28 cellular contexts compared by ENCODE assay signal in the genomic region with DNA sequence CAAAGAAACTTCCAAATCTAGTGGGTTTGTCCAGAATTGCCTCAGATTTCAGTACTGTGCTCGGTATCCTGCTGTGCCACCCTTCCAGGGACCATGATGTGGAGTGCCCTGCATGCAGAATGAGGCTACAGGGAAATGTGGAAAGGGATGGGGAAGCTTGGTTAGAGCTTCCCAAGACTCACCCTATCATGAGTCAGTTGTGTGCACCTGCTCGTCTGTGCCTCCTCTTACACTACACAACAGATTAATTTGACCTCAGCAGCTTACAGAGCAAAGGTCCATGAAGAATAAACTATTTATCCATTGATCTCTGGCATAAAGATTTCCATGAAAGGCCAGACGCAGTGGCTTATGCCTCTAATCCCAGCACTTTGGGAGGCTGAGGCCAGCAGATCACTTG.
"Had no signal": no experiment of that assay in that cellular context is flagged by ENCODE, and none has a peak within 500 bp of the region (broad histone marks: within the 10 kb centered on the region; RNA-seq: fewer than 3 reads in every experiment).

No MANE protein-coding gene starts in this region.

- ATAC-seq: activated naive CD8-positive, alpha-beta T cell treated with anti-CD3 and anti-CD28 coated beads, Interleukin-2, amount 50 U/mL, for 24 hours; activated T-cell treated with anti-CD3 and anti-CD28 coated beads, Interleukin-2, amount 50 U/mL, for 4 hours; activated T-helper 17 cell treated with anti-CD3 and anti-CD28 coated beads, Interleukin-2, amount 50 U/mL, for 72 hours; body of pancreas; effector memory CD8-positive, alpha-beta T cell; foreskin keratinocyte; gastrocnemius medialis; WTC11 had no signal

- H3K36me3 ChIP-seq: adrenal gland, esophagus muscularis mucosa, gastrocnemius medialis had no signal

- H3K4me1 ChIP-seq: adrenal gland, body of pancreas, esophagus muscularis mucosa, foreskin keratinocyte had no signal

- H3K4me3 Mint-ChIP-seq: activated CD8-positive, alpha-beta T cell treated with anti-CD3 and anti-CD28 coated beads for 36 hours; activated naive CD4-positive, alpha-beta T cell treated with anti-CD3 and anti-CD28 coated beads for 36 hours; activated naive CD4-positive, alpha-beta T cell treated with anti-CD3 and anti-CD28 coated beads, Interleukin-2, amount 50 U/mL, for 24 hours; activated naive CD8-positive, alpha-beta T cell treated with anti-CD3 and anti-CD28 coated beads for 36 hours; activated naive CD8-positive, alpha-beta T cell treated with anti-CD3 and anti-CD28 coated beads, Interleukin-2, amount 50 U/mL, for 24 hours; activated T-cell treated with anti-CD3 and anti-CD28 coated beads, Interleukin-2, amount 50 U/mL, for 4 hours; effector memory CD8-positive, alpha-beta T cell; WTC11 had no signal

- H3K27ac ChIP-seq: adrenal gland, body of pancreas, esophagus muscularis mucosa, foreskin keratinocyte, gastrocnemius medialis had no signal

- H3K27ac Mint-ChIP-seq: activated naive CD4-positive, alpha-beta T cell treated with anti-CD3 and anti-CD28 coated beads for 36 hours; activated naive CD4-positive, alpha-beta T cell treated with anti-CD3 and anti-CD28 coated beads, Interleukin-2, amount 50 U/mL, for 24 hours; activated naive CD8-positive, alpha-beta T cell treated with anti-CD3 and anti-CD28 coated beads for 36 hours; effector memory CD8-positive, alpha-beta T cell; WTC11 had no signal

- DNase-seq: activated CD4-positive, alpha-beta T cell treated with anti-CD3 and anti-CD28 coated beads for 1 hour; activated CD4-positive, alpha-beta T cell treated with anti-CD3 and anti-CD28 coated beads for 48 hours; activated CD8-positive, alpha-beta memory T cell treated with anti-CD3 and anti-CD28 coated beads for 24 hours; activated CD8-positive, alpha-beta T cell treated with anti-CD3 and anti-CD28 coated beads for 36 hours; activated effector memory CD4-positive, alpha-beta T cell treated with Interleukin-2 at 50 U/mL for 16 hours; activated gamma-delta T cell treated with Interleukin-2 at 50 U/mL for 16 hours; activated naive CD4-positive, alpha-beta T cell treated with anti-CD3 and anti-CD28 coated beads for 36 hours; activated naive CD8-positive, alpha-beta T cell treated with anti-CD3 and anti-CD28 coated beads for 36 hours; activated naive CD8-positive, alpha-beta T cell treated with anti-CD3 and anti-CD28 coated beads, Interleukin-2, amount 50 U/mL, for 24 hours; activated T-cell treated with anti-CD3 and anti-CD28 coated beads, Interleukin-2, amount 50 U/mL, for 4 hours; adrenal gland; amygdala; aorta; body of pancreas; caudate nucleus; cortex of kidney; dermis blood vessel endothelial cell; effector CD4-positive, alpha-beta T cell; effector memory CD8-positive, alpha-beta T cell; erythroblast; foreskin keratinocyte; gastrocnemius medialis; glutamatergic neuron; T-helper 2 cell had no signal

- H3K4me1 Mint-ChIP-seq: activated naive CD4-positive, alpha-beta T cell treated with anti-CD3 and anti-CD28 coated beads, Interleukin-2, amount 50 U/mL, for 24 hours; WTC11 had no signal

- H3K27me3 ChIP-seq: adrenal gland, body of pancreas, esophagus muscularis mucosa, foreskin keratinocyte, gastrocnemius medialis had no signal

- H3K27me3 Mint-ChIP-seq: activated naive CD4-positive, alpha-beta T cell treated with anti-CD3 and anti-CD28 coated beads, Interleukin-2, amount 50 U/mL, for 24 hours; activated naive CD8-positive, alpha-beta T cell treated with anti-CD3 and anti-CD28 coated beads for 36 hours; activated T-helper 17 cell treated with anti-CD3 and anti-CD28 coated beads, Interleukin-2, amount 50 U/mL, for 72 hours had no signal

- H3K4me3 ChIP-seq: adrenal gland, body of pancreas, esophagus muscularis mucosa, gastrocnemius medialis had no signal

- H3K9me3 ChIP-seq: adrenal gland, body of pancreas, gastrocnemius medialis had no signal
